ENCODE assay signal across 10 cellular contexts in the genomic region with DNA sequence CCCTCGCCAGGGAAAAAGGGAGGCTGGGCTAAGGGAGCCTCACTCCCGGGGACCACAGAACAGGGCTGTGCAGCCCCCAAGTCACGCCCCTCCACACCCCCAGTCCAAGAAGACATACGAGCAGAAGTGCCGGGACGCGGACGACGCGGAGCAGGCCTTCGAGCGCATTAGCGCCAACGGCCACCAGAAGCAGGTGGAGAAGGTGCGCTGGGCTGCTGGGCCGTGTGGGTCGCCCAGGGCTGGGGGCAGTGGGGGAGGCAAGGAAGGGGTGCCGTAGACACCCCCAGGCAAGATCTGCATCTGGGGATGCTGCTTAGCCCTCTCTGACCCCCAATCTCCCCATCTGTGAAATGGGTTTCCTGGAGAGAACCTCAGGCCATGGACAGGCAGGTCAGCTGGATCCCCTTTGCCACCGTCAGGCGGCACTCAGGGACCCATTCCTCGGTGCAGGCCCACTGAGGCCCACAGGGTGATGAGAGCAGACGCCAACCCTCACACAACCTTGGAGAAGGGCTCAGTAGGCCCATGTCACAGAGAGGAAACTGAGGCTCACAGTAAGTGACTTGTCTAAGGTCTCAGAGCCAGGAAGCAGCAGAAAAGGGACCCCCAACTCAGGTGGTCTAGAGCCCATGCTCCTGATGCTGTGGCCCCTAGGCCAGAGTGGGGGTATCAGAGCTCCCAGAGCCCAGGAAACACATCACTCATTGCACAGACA. TPM values are rescaled to one million over a fixed set of nuclear protein-coding genes. Genes with fewer than 3 reads are reported as not detected.
DNase-seq lines count a peak whose midpoint lies in the region; ATAC-seq and TF ChIP-seq lines count a peak whose summit lies in the region.
"Had no signal": no experiment of that assay in that cellular context is flagged by ENCODE, and none has a peak within 500 bp of the region (broad histone marks: within the 10 kb centered on the region; RNA-seq: fewer than 3 reads in every experiment).

No MANE protein-coding gene starts in this region.

- TF ChIP-seq CTCF in OCI-LY7 (conservative IDR thresholded peaks at IDR 0.05; ENCODE audit: low read length) = no peak

- H2AFZ ChIP-seq in OCI-LY7 (ENCODE audit: low read length) = no peak overlapping the region

- H3K9me3 Mint-ChIP-seq in CD4-positive, alpha-beta memory T cell = peaks cover 0 to 2% (median 0%) of the 10 kb centered on the region in 8 donors
- no peaks in the 10 kb centered on the region for H3K9me3 Mint-ChIP-seq in activated T-helper 1 cell treated with anti-CD3 and anti-CD28 coated beads, Interleukin-12 subunit alpha, Interleukin-12 subunit beta, Interleukin-2, Interleukin-4 antibody, amounts not matched to agents 30 ng/mL and 10 ng/mL and 1 ng/mL, durations not matched to agents 14 hours and 24 hours and 36 hours

- H3K4me3 ChIP-seq in CD4-positive, alpha-beta memory T cell (ENCODE audit: low read length in 2 of 2) = no peak overlapping the region
- no peak overlapping the region for H3K4me3 ChIP-seq in OCI-LY7 (ENCODE audit: low read depth, low read length, poor library complexity, severe bottlenecking)

- peaks cover 2 to 11% (median 6%) of the 10 kb centered on the region in 4 donors for H3K4me1 Mint-ChIP-seq in CD4-positive, alpha-beta memory T cell
- peaks cover 21% of the 10 kb centered on the region for H3K4me1 Mint-ChIP-seq in activated T-helper 1 cell treated with anti-CD3 and anti-CD28 coated beads, Interleukin-12 subunit alpha, Interleukin-12 subunit beta, Interleukin-2, Interleukin-4 antibody, amounts not matched to agents 30 ng/mL and 10 ng/mL and 1 ng/mL, durations not matched to agents 14 hours and 24 hours and 36 hours (ENCODE audit: low read depth)

- peaks cover 60% of the 10 kb centered on the region for H3K36me3 ChIP-seq in CD4-positive, alpha-beta memory T cell (ENCODE audit: insufficient read depth, low read length)
- no peaks in the 10 kb centered on the region for H3K36me3 ChIP-seq in OCI-LY7 (ENCODE audit: insufficient read depth, low read length)

- CTCF ChIA-PET in CD4-positive, alpha-beta memory T cell (lab: Charles Lee; ENCODE audit: partially characterized antibody) = interaction anchor here (1.3 kb wide), 1 partner anchor 468 kb away, joined by 4 read pairs; no protein-coding TSS in a partner anchor
- CTCF ChIA-PET in HEK293T (lab: Yijun Ruan, JAX) = no interaction called here
- CTCF ChIA-PET in OCI-LY7 (lab: Charles Lee; ENCODE audit: unreplicated experiment) = no interaction called here

- POLR2A ChIA-PET in CD4-positive, alpha-beta memory T cell (lab: Charles Lee; ENCODE audit: partially characterized antibody) = no interaction called here
- POLR2A ChIA-PET in HEK293T (lab: Yijun Ruan, JAX) (no interaction called here), OCI-LY7 (lab: Charles Lee) (no interaction called here)

- BruUV-seq in OCI-LY7 (replicated peaks; lab: Mats Ljungman, UMichigan) = no TSS peak

- no peaks in the 10 kb centered on the region for H3K9me3 ChIP-seq in CD4-positive, alpha-beta memory T cell (ENCODE audit: control insufficient read depth in 1 of 2, low read length in 2 of 2)
- no peaks in the 10 kb centered on the region for H3K9me3 ChIP-seq in OCI-LY7 (ENCODE audit: low read length)

- peaks cover 6 to 37% of the 10 kb centered on the region in 2 donors for H3K36me3 Mint-ChIP-seq in CD4-positive, alpha-beta memory T cell
- peaks cover 33% of the 10 kb centered on the region for H3K36me3 Mint-ChIP-seq in activated T-helper 1 cell treated with anti-CD3 and anti-CD28 coated beads, Interleukin-12 subunit alpha, Interleukin-12 subunit beta, Interleukin-2, Interleukin-4 antibody, amounts not matched to agents 30 ng/mL and 10 ng/mL and 1 ng/mL, durations not matched to agents 14 hours and 24 hours and 36 hours (ENCODE audit: low read depth)

- no peak for DNase-seq in CD4-positive, alpha-beta memory T cell
- DNase-seq in activated T-helper 1 cell treated with anti-CD3 and anti-CD28 coated beads, Interleukin-12 subunit alpha, Interleukin-12 subunit beta, Interleukin-2, Interleukin-4 antibody, amounts not matched to agents 30 ng/mL and 10 ng/mL and 1 ng/mL, durations not matched to agents 14 hours and 24 hours and 36 hours (ENCODE audit: low spot score) = no peak
- DNase-seq in left ventricle myocardium superior (peak; percentile 13), posterior vena cava (ENCODE audit: low spot score) (peak; percentile 45), HEK293T (ENCODE audit: extremely low spot score) (no peak), OCI-LY7 (ENCODE audit: low spot score) (no peak)
- DNase-seq: NCI-H524 treated with DMSO at 0.1 percent for 48 hours had no signal

- no peaks in the 10 kb centered on the region for H3K27me3 Mint-ChIP-seq in CD4-positive, alpha-beta memory T cell
- no peaks in the 10 kb centered on the region for H3K27me3 Mint-ChIP-seq in activated T-helper 1 cell treated with anti-CD3 and anti-CD28 coated beads, Interleukin-12 subunit alpha, Interleukin-12 subunit beta, Interleukin-2, Interleukin-4 antibody, amounts not matched to agents 30 ng/mL and 10 ng/mL and 1 ng/mL, durations not matched to agents 14 hours and 24 hours and 36 hours (ENCODE audit: insufficient read depth)

- no peak overlapping the region for H3K27ac ChIP-seq in CD4-positive, alpha-beta memory T cell (ENCODE audit: low read depth, low read length)
- H3K27ac ChIP-seq in OCI-LY7 (ENCODE audit: low read depth, low read length, poor library complexity, severe bottlenecking) = no peak overlapping the region

- no peak overlapping the region for H3K4me3 Mint-ChIP-seq in CD4-positive, alpha-beta memory T cell
- no peak overlapping the region for H3K4me3 Mint-ChIP-seq in activated T-helper 1 cell treated with anti-CD3 and anti-CD28 coated beads, Interleukin-12 subunit alpha, Interleukin-12 subunit beta, Interleukin-2, Interleukin-4 antibody, amounts not matched to agents 30 ng/mL and 10 ng/mL and 1 ng/mL, durations not matched to agents 14 hours and 24 hours and 36 hours

- H3K27me3 ChIP-seq in CD4-positive, alpha-beta memory T cell (ENCODE audit: insufficient read depth, low read length) = no peaks in the 10 kb centered on the region

- peak overlapping the region in 5 of 7 donors; percentile 38 to 85 (median 51) for H3K27ac Mint-ChIP-seq in CD4-positive, alpha-beta memory T cell
- peak overlapping the region; percentile 29 for H3K27ac Mint-ChIP-seq in activated T-helper 1 cell treated with anti-CD3 and anti-CD28 coated beads, Interleukin-12 subunit alpha, Interleukin-12 subunit beta, Interleukin-2, Interleukin-4 antibody, amounts not matched to agents 30 ng/mL and 10 ng/mL and 1 ng/mL, durations not matched to agents 14 hours and 24 hours and 36 hours

- no peaks in the 10 kb centered on the region for H4K20me1 ChIP-seq in OCI-LY7 (ENCODE audit: insufficient read depth, low read length)

- no peak for ATAC-seq in left ventricle myocardium superior
- no peak for ATAC-seq in HG02938 (IDR thresholded peaks at IDR 0.05; ENCODE audit: unreplicated experiment)
- ATAC-seq in GM18907 (IDR thresholded peaks at IDR 0.05; ENCODE audit: unreplicated experiment) = no peak

- no peaks in the 10 kb centered on the region for H3K9me2 ChIP-seq in OCI-LY7 (ENCODE audit: insufficient read depth, low read length)

- H3K4me1 ChIP-seq in CD4-positive, alpha-beta memory T cell (ENCODE audit: insufficient read depth, low read length) = peaks cover 7% of the 10 kb centered on the region
- H3K4me1 ChIP-seq in OCI-LY7 (ENCODE audit: insufficient read depth, low read length, poor library complexity, severe bottlenecking) = peaks cover 4% of the 10 kb centered on the region

- intact Hi-C loops in CD4-positive, alpha-beta memory T cell (cut with micrococcal nuclease) = no loop called here
- intact Hi-C loops in activated T-helper 1 cell treated with anti-CD3 and anti-CD28 coated beads, Interleukin-12 subunit alpha, Interleukin-12 subunit beta, Interleukin-2, Interleukin-4 antibody, amounts not matched to agents 30 ng/mL and 10 ng/mL and 1 ng/mL, durations not matched to agents 14 hours and 24 hours and 36 hours (cut with micrococcal nuclease) = no loop called here
- intact Hi-C loops in left ventricle myocardium superior (cut with micrococcal nuclease) (no loop called here), posterior vena cava (cut with DNase I) (loop anchor here (10.0 kb wide), 2 partner anchors 76 to 516 kb away; no protein-coding TSS in a partner anchor), OCI-LY7 (cut with micrococcal nuclease; ENCODE audit: unreplicated experiment) (no loop called here)

- H3K4me2 ChIP-seq in OCI-LY7 (ENCODE audit: low read length) = no peak overlapping the region

- no peaks in the 10 kb centered on the region for H3K79me2 ChIP-seq in OCI-LY7 (ENCODE audit: insufficient read depth, low read depth, low read length)

TF ChIP-seq in HEK293T, 16 proteins besides CTCF, POLR2A, EP300 and RAD21 (continues in another document):
- TF ChIP-seq LEF1 (IDR thresholded peaks at IDR 0.05; ENCODE audit: borderline replicate concordance) = no peak
- TF ChIP-seq L3MBTL2 (conservative IDR thresholded peaks at IDR 0.05) = no peak
- TF ChIP-seq FOXA1 (IDR thresholded peaks at IDR 0.05) = no peak
- no peak for TF ChIP-seq BHLHE40 (IDR thresholded peaks at IDR 0.05; ENCODE audit: borderline replicate concordance)
- TF ChIP-seq HDGF (IDR thresholded peaks at IDR 0.05; ENCODE audit: borderline replicate concordance) = no peak

RNA-seq across cellular contexts. Expression of gene PSTPIP1, which starts 33.7 kb away (rescaled TPM):
- 100 to 1,000 TPM; 225 to 233 TPM for total RNA-seq in CD4-positive, alpha-beta memory T cell
- polyA plus RNA-seq in CD4-positive, alpha-beta memory T cell = 10 to 100 TPM; 62.4 to 63.3 TPM
- total RNA-seq in activated T-helper 1 cell treated with anti-CD3 and anti-CD28 coated beads, Interleukin-12 subunit alpha, Interleukin-12 subunit beta, Interleukin-2, Interleukin-4 antibody, amounts not matched to agents 30 ng/mL and 10 ng/mL and 1 ng/mL, durations not matched to agents 14 hours and 24 hours and 36 hours = 218 and 226 TPM in 2 replicates
- 2.4 TPM for total RNA-seq in left ventricle myocardium superior
- total RNA-seq in posterior vena cava = 10 to 100 TPM; 12.9 to 18.1 TPM
- total RNA-seq in OCI-LY7 (2014; rRNA removed; shearing (Covaris generic)) = 1.5 and 1.8 TPM in 2 replicates
- total RNA-seq in OCI-LY7 (2022) = 23.6 and 27.4 TPM in 2 replicates
- polyA plus RNA-seq: neural cell had no signal

RNA-seq across cellular contexts. Expression of gene TSPAN3, which starts 42.3 kb away (rescaled TPM):
- 10 to 100 TPM; 13.3 to 14.3 TPM for total RNA-seq in CD4-positive, alpha-beta memory T cell
- 10 to 100 TPM; 35.7 to 35.9 TPM for polyA plus RNA-seq in CD4-positive, alpha-beta memory T cell
- total RNA-seq in activated T-helper 1 cell treated with anti-CD3 and anti-CD28 coated beads, Interleukin-12 subunit alpha, Interleukin-12 subunit beta, Interleukin-2, Interleukin-4 antibody, amounts not matched to agents 30 ng/mL and 10 ng/mL and 1 ng/mL, durations not matched to agents 14 hours and 24 hours and 36 hours = 41.5 and 41.6 TPM in 2 replicates
- 97.1 TPM for total RNA-seq in left ventricle myocardium superior
- total RNA-seq in posterior vena cava = 100 to 1,000 TPM; 111 to 128 TPM
- total RNA-seq in OCI-LY7 (2014; rRNA removed; shearing (Covaris generic)) = 32.3 and 35.2 TPM in 2 replicates
- total RNA-seq in OCI-LY7 (2022) = 42.5 and 47.2 TPM in 2 replicates

Comparison
In these comparisons a context has a peak if more than half of its experiments do, and no peak if none do; other contexts are left out.
1. DNase-seq: peak in left ventricle myocardium superior (single experiment) and posterior vena cava (single experiment); none in CD4-positive, alpha-beta memory T cell (0 of 5), activated T-helper 1 cell treated with anti-CD3 and anti-CD28 coated beads, Interleukin-12 subunit alpha, Interleukin-12 subunit beta, Interleukin-2, Interleukin-4 antibody, amounts not matched to agents 30 ng/mL and 10 ng/mL and 1 ng/mL, durations not matched to agents 14 hours and 24 hours and 36 hours (single experiment), HEK293T (single experiment) and OCI-LY7 (single experiment).
2. intact Hi-C loops: an anchor here in posterior vena cava (10.0 kb wide); none called in CD4-positive, alpha-beta memory T cell, activated T-helper 1 cell treated with anti-CD3 and anti-CD28 coated beads, Interleukin-12 subunit alpha, Interleukin-12 subunit beta, Interleukin-2, Interleukin-4 antibody, amounts not matched to agents 30 ng/mL and 10 ng/mL and 1 ng/mL, durations not matched to agents 14 hours and 24 hours and 36 hours, left ventricle myocardium superior and OCI-LY7.